Comparison of ENCODE assay signal across 18 cellular contexts in the genomic region with DNA sequence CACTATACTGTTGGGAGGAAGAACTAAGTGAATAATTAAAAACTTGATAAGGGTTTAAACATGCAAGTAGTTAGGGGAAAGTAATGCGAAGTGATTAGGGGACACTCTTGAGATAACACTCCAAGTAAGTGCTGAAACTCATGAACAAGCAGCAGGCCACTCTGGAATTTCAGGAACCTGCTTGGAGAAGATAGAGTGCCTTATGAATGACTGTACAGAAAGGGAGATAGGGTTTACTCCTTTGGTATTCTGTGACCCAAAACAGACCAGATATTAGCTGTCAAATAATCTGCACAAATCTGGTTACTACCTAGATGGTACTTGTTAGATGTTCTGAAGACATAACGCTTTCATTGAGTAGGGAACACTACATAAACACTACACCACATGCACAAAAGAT.
"Had no signal": no experiment of that assay in that cellular context is flagged by ENCODE, and none has a peak within 500 bp of the region (broad histone marks: within the 10 kb centered on the region; RNA-seq: fewer than 3 reads in every experiment).

No MANE protein-coding gene starts in this region.

- H3K9me3 ChIP-seq: body of pancreas, colonic mucosa, mucosa of descending colon, prostate gland, right atrium auricular region, tibial artery, uterus had no signal

- H3K27me3 ChIP-seq: body of pancreas, colonic mucosa, right atrium auricular region, tibial artery, uterus had no signal

- H3K36me3 ChIP-seq: colonic mucosa, prostate gland, right atrium auricular region, tibial artery, uterus had no signal

- H3K27ac ChIP-seq: body of pancreas, colonic mucosa, prostate gland, right atrium auricular region, tibial artery, uterus had no signal

- H3K4me3 ChIP-seq: body of pancreas, colonic mucosa, mucosa of descending colon, prostate gland, right atrium auricular region, tibial artery, uterus had no signal

- DNase-seq: activated CD4-positive, alpha-beta memory T cell treated with anti-CD3 and anti-CD28 coated beads for 36 hours; activated CD4-positive, alpha-beta T cell treated with anti-CD3 and anti-CD28 coated beads for 4 hours; activated gamma-delta T cell treated with Interleukin-2 at 50 U/mL for 16 hours; activated T-cell treated with anti-CD3 and anti-CD28 coated beads for 4 hours; amygdala; body of pancreas; central memory CD4-positive, alpha-beta T cell; colonic mucosa; foreskin melanocyte; left colon; mucosa of descending colon; naive B cell; stimulated activated naive CD8-positive, alpha-beta T cell treated with anti-CD3 and anti-CD28 coated beads, Interleukin-15, Interleukin-2, amounts not matched to agents 100 U/mL and 50 U/mL, for 24 hours; substantia nigra; tibial artery; uterus had no signal

- ATAC-seq: body of pancreas; left colon; mucosa of descending colon; stimulated activated naive CD8-positive, alpha-beta T cell treated with anti-CD3 and anti-CD28 coated beads, Interleukin-15, Interleukin-2, amounts not matched to agents 100 U/mL and 50 U/mL, for 24 hours had no signal

- H3K4me1 ChIP-seq: body of pancreas, colonic mucosa, prostate gland, right atrium auricular region, tibial artery had no signal
